Comparison of ENCODE assay signal across 13 cellular contexts in the genomic region with DNA sequence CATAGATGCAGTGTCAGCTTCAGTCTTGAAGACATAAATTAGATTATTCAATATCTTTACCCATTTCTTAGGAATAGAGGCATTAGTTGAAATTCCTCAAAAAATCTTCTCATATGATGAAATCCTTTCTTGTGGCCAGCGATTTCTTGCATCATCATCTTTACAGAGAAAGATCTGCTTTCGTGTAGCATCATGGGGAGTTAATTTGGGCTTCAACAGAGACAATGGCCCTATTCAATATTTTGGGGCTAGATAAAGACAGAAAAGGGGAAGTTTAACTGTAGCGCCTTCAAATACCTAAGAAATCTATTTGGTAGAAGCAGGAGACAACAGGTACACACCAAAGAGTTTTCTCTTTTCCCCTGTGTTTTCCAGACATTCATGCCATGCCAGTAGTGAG.
"Had no signal": no experiment of that assay in that cellular context is flagged by ENCODE, and none has a peak within 500 bp of the region (broad histone marks: within the 10 kb centered on the region; RNA-seq: fewer than 3 reads in every experiment).

No MANE protein-coding gene starts in this region.

- DNase-seq: activated CD8-positive, alpha-beta memory T cell treated with anti-CD3 and anti-CD28 coated beads, Interleukin-2, amount 50 U/mL, for 48 hours; activated CD8-positive, alpha-beta T cell treated with anti-CD3 and anti-CD28 coated beads for 36 hours; activated naive CD4-positive, alpha-beta T cell; aorta; endodermal cell; immature natural killer cell; lower lobe of right lung; midbrain; ovary; stimulated activated CD4-positive, alpha-beta T cell treated with anti-CD3 and anti-CD28 coated beads, Interleukin-4, amount 100 ng/mL, for 1 hour; stimulated activated CD8-positive, alpha-beta memory T cell treated with anti-CD3 and anti-CD28 coated beads, Interleukin-4, amount 100 ng/mL, for 48 hours; stimulated activated naive CD8-positive, alpha-beta T cell treated with anti-CD3 and anti-CD28 coated beads, Interleukin-15, amount 100 ng/mL, for 72 hours; testis had no signal

- ATAC-seq: activated CD8-positive, alpha-beta T cell treated with anti-CD3 and anti-CD28 coated beads for 36 hours; lower lobe of right lung; stimulated activated naive CD8-positive, alpha-beta T cell treated with anti-CD3 and anti-CD28 coated beads, Interleukin-15, amount 100 ng/mL, for 72 hours had no signal
